19 cellular contexts compared by ENCODE assay signal in genomic region chr22:21579474-21579851, GRCh38. TPM values are rescaled to one million over a fixed set of nuclear protein-coding genes. Genes with fewer than 3 reads are reported as not detected.
"Had no signal": no experiment of that assay in that cellular context is flagged by ENCODE, and none has a peak within 500 bp of the region (broad histone marks: within the 10 kb centered on the region; RNA-seq: fewer than 3 reads in every experiment).

No MANE protein-coding gene starts in this region.

- H3K27me3 ChIP-seq: neural progenitor cell, sigmoid colon, spleen, thyroid gland, vagina had no signal

- H3K36me3 ChIP-seq: neural progenitor cell, sigmoid colon, thyroid gland, vagina had no signal

- H3K4me1 Mint-ChIP-seq: neural progenitor cell had no signal

- H3K4me2 ChIP-seq: neural progenitor cell had no signal

- DNase-seq: activated B cell treated with CpG ODN at 0.5 μM for 24 hours; activated CD4-positive, alpha-beta T cell treated with anti-CD3 and anti-CD28 coated beads for 48 hours; activated CD8-positive, alpha-beta T cell treated with anti-CD3 and anti-CD28 coated beads for 36 hours; activated naive CD4-positive, alpha-beta T cell treated with Interleukin-2 at 50 U/mL for 16 hours; anterior cingulate cortex; cerebellar nuclear complex; effector memory CD4-positive, alpha-beta T cell; foreskin melanocyte; kidney glomerular epithelial cell; sigmoid colon; spleen; thyroid gland had no signal

- ATAC-seq: activated CD8-positive, alpha-beta T cell treated with anti-CD3 and anti-CD28 coated beads for 36 hours had no signal

- H3K27me3 Mint-ChIP-seq: activated B cell treated with CpG ODN at 0.5 μM for 24 hours; activated CD8-positive, alpha-beta T cell treated with anti-CD3 and anti-CD28 coated beads for 36 hours; dendritic cell treated with granulocyte-macrophage colony-stimulating factor and Interleukin-4, amounts not matched to agents 40 ng/mL and 50 ng/mL, for 4 days had no signal

- H3K4me3 ChIP-seq: neural progenitor cell, sigmoid colon, spleen, thyroid gland, vagina had no signal

- H3K9me3 ChIP-seq: sigmoid colon, spleen, thyroid gland, vagina had no signal

- H3K27ac ChIP-seq: epithelial cell of prostate, neural progenitor cell, sigmoid colon, vagina had no signal

- H3K9me3 Mint-ChIP-seq: activated B cell treated with CpG ODN at 0.5 μM for 24 hours; activated CD8-positive, alpha-beta T cell treated with anti-CD3 and anti-CD28 coated beads for 36 hours; activated T-helper 1 cell treated with anti-CD3 and anti-CD28 coated beads, Interleukin-12 subunit alpha, Interleukin-12 subunit beta, Interleukin-2, Interleukin-4 antibody, amounts not matched to agents 30 ng/mL and 10 ng/mL and 1 ng/mL, durations not matched to agents 14 hours and 24 hours and 36 hours; dendritic cell treated with granulocyte-macrophage colony-stimulating factor and Interleukin-4, amounts not matched to agents 40 ng/mL and 50 ng/mL, for 4 days; neural progenitor cell had no signal

- H3K4me1 ChIP-seq: neural progenitor cell had no signal

- H2AFZ ChIP-seq: neural progenitor cell had no signal

- H3K27ac Mint-ChIP-seq: activated B cell treated with CpG ODN at 0.5 μM for 24 hours; activated CD8-positive, alpha-beta T cell treated with anti-CD3 and anti-CD28 coated beads for 36 hours; activated T-helper 1 cell treated with anti-CD3 and anti-CD28 coated beads, Interleukin-12 subunit alpha, Interleukin-12 subunit beta, Interleukin-2, Interleukin-4 antibody, amounts not matched to agents 30 ng/mL and 10 ng/mL and 1 ng/mL, durations not matched to agents 14 hours and 24 hours and 36 hours; dendritic cell treated with granulocyte-macrophage colony-stimulating factor and Interleukin-4, amounts not matched to agents 40 ng/mL and 50 ng/mL, for 4 days; neural progenitor cell had no signal

- H3K4me3 Mint-ChIP-seq: activated B cell treated with CpG ODN at 0.5 μM for 24 hours; activated CD8-positive, alpha-beta T cell treated with anti-CD3 and anti-CD28 coated beads for 36 hours; activated T-helper 1 cell treated with anti-CD3 and anti-CD28 coated beads, Interleukin-12 subunit alpha, Interleukin-12 subunit beta, Interleukin-2, Interleukin-4 antibody, amounts not matched to agents 30 ng/mL and 10 ng/mL and 1 ng/mL, durations not matched to agents 14 hours and 24 hours and 36 hours; dendritic cell treated with granulocyte-macrophage colony-stimulating factor and Interleukin-4, amounts not matched to agents 40 ng/mL and 50 ng/mL, for 4 days; neural progenitor cell had no signal

RNA-seq across cellular contexts. Expression of gene RIMBP3C, which starts 28.2 kb away (rescaled TPM):
- total RNA-seq: myocyte, osteocyte, vagina had no signal

RNA-seq across cellular contexts. Expression of gene CCDC116, which starts 53.1 kb away (rescaled TPM):
- total RNA-seq: vagina had no signal
